18 cellular contexts compared by ENCODE assay signal in the genomic region with DNA sequence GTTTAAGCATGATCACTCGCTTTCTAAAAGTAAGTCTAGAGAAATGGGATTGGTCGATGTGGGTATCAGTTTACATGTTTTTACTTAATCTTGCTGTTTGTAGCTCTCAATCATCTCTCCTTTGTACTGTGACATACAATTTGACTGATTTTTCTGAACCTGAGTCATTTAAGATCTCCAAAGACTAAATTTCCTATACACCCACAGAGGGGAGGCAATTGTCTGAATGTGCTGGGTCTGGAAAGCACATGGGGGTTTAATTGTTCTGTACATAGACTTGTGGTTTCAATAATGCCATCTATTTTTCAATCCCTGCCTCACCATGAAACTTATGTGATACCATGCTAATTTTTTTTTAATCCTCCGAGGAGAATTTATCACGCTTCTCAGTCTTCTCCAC.
"Had no signal": no experiment of that assay in that cellular context is flagged by ENCODE, and none has a peak within 500 bp of the region (broad histone marks: within the 10 kb centered on the region; RNA-seq: fewer than 3 reads in every experiment).

No MANE protein-coding gene starts in this region.

- H3K4me3 Mint-ChIP-seq: dendritic cell treated with granulocyte-macrophage colony-stimulating factor and Interleukin-4, amounts not matched to agents 40 ng/mL and 50 ng/mL, for 4 days; immature natural killer cell; natural killer cell treated with Interleukin-12 subunit alpha and Interleukin-12 subunit beta and Interleukin-15 and Interleukin-18, amount 100 ng/mL, for 72 hours had no signal

- ATAC-seq: heart left ventricle; natural killer cell treated with Interleukin-12 subunit alpha and Interleukin-12 subunit beta and Interleukin-15 and Interleukin-18, amount 100 ng/mL, for 72 hours; upper lobe of right lung had no signal

- H3K4me1 ChIP-seq: ascending aorta, breast epithelium, right atrium auricular region had no signal

- H3K27me3 Mint-ChIP-seq: dendritic cell treated with granulocyte-macrophage colony-stimulating factor and Interleukin-4, amounts not matched to agents 40 ng/mL and 50 ng/mL, for 4 days; natural killer cell treated with Interleukin-12 subunit alpha and Interleukin-12 subunit beta and Interleukin-15 and Interleukin-18, amount 100 ng/mL, for 72 hours had no signal

- H3K9me3 Mint-ChIP-seq: dendritic cell treated with granulocyte-macrophage colony-stimulating factor and Interleukin-4, amounts not matched to agents 40 ng/mL and 50 ng/mL, for 4 days; immature natural killer cell; natural killer cell treated with Interleukin-12 subunit alpha and Interleukin-12 subunit beta and Interleukin-15 and Interleukin-18, amount 100 ng/mL, for 72 hours had no signal

- FAIRE-seq: frontal cortex had no signal

- DNase-seq: activated CD8-positive, alpha-beta memory T cell treated with anti-CD3 and anti-CD28 coated beads, Interleukin-2, amount 50 U/mL, for 4 hours; activated effector memory CD4-positive, alpha-beta T cell treated with Interleukin-2 at 50 U/mL for 16 hours; effector memory CD4-positive, alpha-beta T cell; heart left ventricle; immature natural killer cell; mesenchymal stem cell; nucleus accumbens; stimulated activated CD4-positive, alpha-beta T cell treated with anti-CD3 and anti-CD28 coated beads, Interleukin-2, amount 100 ng/mL, for 48 hours; stomach; upper lobe of right lung had no signal

- H3K27ac Mint-ChIP-seq: dendritic cell treated with granulocyte-macrophage colony-stimulating factor and Interleukin-4, amounts not matched to agents 40 ng/mL and 50 ng/mL, for 4 days; natural killer cell treated with Interleukin-12 subunit alpha and Interleukin-12 subunit beta and Interleukin-15 and Interleukin-18, amount 100 ng/mL, for 72 hours had no signal

- H3K27ac ChIP-seq: ascending aorta, breast epithelium, epithelial cell of prostate, heart left ventricle, right atrium auricular region, stomach, thoracic aorta, upper lobe of right lung had no signal

- H3K36me3 Mint-ChIP-seq: immature natural killer cell had no signal

- H3K27me3 ChIP-seq: ascending aorta, breast epithelium, heart left ventricle, right atrium auricular region, stomach, upper lobe of right lung had no signal
